9 cellular contexts compared by ENCODE assay signal in the genomic region with DNA sequence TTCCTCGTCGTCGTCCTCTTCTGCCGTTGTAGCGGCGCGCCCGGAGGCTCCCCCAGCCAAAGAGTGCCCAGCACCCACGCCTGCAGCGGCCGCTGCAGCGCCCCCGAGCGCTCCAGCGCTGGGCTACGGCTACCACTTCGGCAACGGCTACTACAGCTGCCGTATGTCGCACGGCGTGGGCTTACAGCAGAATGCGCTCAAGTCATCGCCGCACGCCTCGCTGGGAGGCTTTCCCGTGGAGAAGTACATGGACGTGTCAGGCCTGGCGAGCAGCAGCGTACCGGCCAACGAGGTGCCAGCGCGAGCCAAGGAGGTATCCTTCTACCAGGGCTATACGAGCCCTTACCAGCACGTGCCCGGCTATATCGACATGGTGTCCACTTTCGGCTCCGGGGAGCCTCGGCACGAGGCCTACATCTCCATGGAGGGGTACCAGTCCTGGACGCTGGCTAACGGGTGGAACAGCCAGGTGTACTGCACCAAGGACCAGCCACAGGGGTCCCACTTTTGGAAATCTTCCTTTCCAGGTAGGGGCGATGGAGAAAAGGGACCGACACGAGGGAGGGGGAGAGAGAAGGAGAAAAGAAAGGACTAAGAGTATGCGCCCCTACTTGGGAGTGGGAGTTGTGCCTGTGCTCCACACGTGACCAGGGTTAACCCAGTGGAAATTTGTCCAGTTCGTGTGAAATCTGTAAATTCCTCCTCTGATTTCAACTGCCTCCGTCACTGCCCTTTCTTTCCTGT. TPM values are rescaled to one million over a fixed set of nuclear protein-coding genes. Genes with fewer than 3 reads are reported as not detected.
DNase-seq lines count a peak whose midpoint lies in the region; ATAC-seq and TF ChIP-seq lines count a peak whose summit lies in the region.
"Had no signal": no experiment of that assay in that cellular context is flagged by ENCODE, and none has a peak within 500 bp of the region (broad histone marks: within the 10 kb centered on the region; RNA-seq: fewer than 3 reads in every experiment).

No MANE protein-coding gene starts in this region.

- H3K4me2 ChIP-seq in mesenchymal stem cell (ENCODE audit: low read length, poor library complexity, severe bottlenecking), result peak overlapping the region; percentile 53

- H4K8ac ChIP-seq in mesenchymal stem cell (ENCODE audit: low read length), result no peak overlapping the region

- no peak overlapping the region for H2AFZ ChIP-seq in mesenchymal stem cell (ENCODE audit: low read depth, low read length)

- H3K4me1 ChIP-seq in mesenchymal stem cell (ENCODE audit: control insufficient read depth, insufficient read depth, low read depth, low read length), result peaks cover 12% of the 10 kb centered on the region

- H3K27ac ChIP-seq in mesenchymal stem cell (ENCODE audit: low read length, poor library complexity, severe bottlenecking), result no peak overlapping the region

- H2BK120ac ChIP-seq in mesenchymal stem cell (ENCODE audit: low read depth, low read length), result no peak overlapping the region

- peak; percentile 33 for DNase-seq in ACHN
- DNase-seq in Daoy (ENCODE audit: low read depth), result peak; percentile 67
- DNase-seq in mesenchymal stem cell, result no peak
- no peak for DNase-seq in iPS-NIHi7 (ENCODE audit: extremely low spot score)
- DNase-seq in cerebellar nuclear complex (lab: John Stamatoyannopoulos, UW), result no peak
- DNase-seq in NCI-H1105 treated with DMSO at 0.1 percent for 48 hours (lab: John Stamatoyannopoulos, UW), result no peak

- H3K4ac ChIP-seq in mesenchymal stem cell (ENCODE audit: low read depth in 1 of 2, low read length in 2 of 2), result no peak overlapping the region

- H3K14ac ChIP-seq in mesenchymal stem cell (ENCODE audit: low read length in 2 of 2), result no peak overlapping the region

- ATAC-seq in SK-N-SH treated with all-trans-retinoic acid at 6 μM for 48 hours (peak; percentile 33), HG03280 (IDR thresholded peaks at IDR 0.05; ENCODE audit: unreplicated experiment) (no peak)

- in situ Hi-C loops in ACHN (cut with HindIII; ENCODE audit: low pct_ligation_motif_present, low pct_unique_long_range_greater_than_20kb, low sequenced_read_pairs), result no loop called here

- H3K36me3 ChIP-seq in mesenchymal stem cell (ENCODE audit: control insufficient read depth in 1 of 2, insufficient read depth in 2 of 2, low read depth in 1 of 2, low read length in 2 of 2), result no peaks in the 10 kb centered on the region

- H4K91ac ChIP-seq in mesenchymal stem cell (ENCODE audit: low read length), result no peak overlapping the region

- no peak overlapping the region for H3K18ac ChIP-seq in mesenchymal stem cell (ENCODE audit: low read depth in 1 of 2, low read length in 2 of 2)

- H3K79me1 ChIP-seq in mesenchymal stem cell (replicated peaks; ENCODE audit: low read length, poor library complexity, severe bottlenecking), result no peaks in the 10 kb centered on the region

- peaks cover 3% of the 10 kb centered on the region for H3K9me3 ChIP-seq in mesenchymal stem cell (ENCODE audit: control insufficient read depth, low read length)

- no peak overlapping the region for H2BK15ac ChIP-seq in mesenchymal stem cell (ENCODE audit: low read depth, poor library complexity, severe bottlenecking)

- H3K27me3 ChIP-seq in mesenchymal stem cell (ENCODE audit: control insufficient read depth in 1 of 2, insufficient read depth in 1 of 2, low read length in 2 of 2), result peaks cover 89 to 96% of the 10 kb centered on the region in 2 experiments

- no peak overlapping the region for H3K9ac ChIP-seq in mesenchymal stem cell (ENCODE audit: low read length)

- H2AK5ac ChIP-seq in mesenchymal stem cell (ENCODE audit: low read length, severe bottlenecking), result no peak overlapping the region

- 4% methylated on average over 52 of the region's 52 CpGs for WGBS in mesenchymal stem cell

- H3K4me3 ChIP-seq in mesenchymal stem cell (ENCODE audit: insufficient read depth in 1 of 2, low read depth in 1 of 2, low read length in 2 of 2), result peak overlapping the region; percentile 5 to 68

- peak overlapping the region in 1 of 2 experiments; percentile 60 for H3K23ac ChIP-seq in mesenchymal stem cell (ENCODE audit: low read length in 2 of 2)

- H2BK12ac ChIP-seq in mesenchymal stem cell (ENCODE audit: low read length in 2 of 2), result no peak overlapping the region

- H2BK5ac ChIP-seq in mesenchymal stem cell (ENCODE audit: low read depth, low read length, poor library complexity, severe bottlenecking), result no peak overlapping the region

TF ChIP-seq in SK-N-SH treated with all-trans-retinoic acid at 6 μM for 48 hours, 23 proteins besides CTCF, POLR2A, EP300 and RAD21:
- TF ChIP-seq GLIS3 (CRISPR knock-in tag; IDR thresholded peaks at IDR 0.05), result no peak
- TF ChIP-seq TCF4 (CRISPR knock-in tag; IDR thresholded peaks at IDR 0.05; ENCODE audit: borderline replicate concordance), result no peak
- no peak for TF ChIP-seq ARNTL (CRISPR knock-in tag; IDR thresholded peaks at IDR 0.05; ENCODE audit: borderline replicate concordance, low read depth)
- TF ChIP-seq, protein P1, sequence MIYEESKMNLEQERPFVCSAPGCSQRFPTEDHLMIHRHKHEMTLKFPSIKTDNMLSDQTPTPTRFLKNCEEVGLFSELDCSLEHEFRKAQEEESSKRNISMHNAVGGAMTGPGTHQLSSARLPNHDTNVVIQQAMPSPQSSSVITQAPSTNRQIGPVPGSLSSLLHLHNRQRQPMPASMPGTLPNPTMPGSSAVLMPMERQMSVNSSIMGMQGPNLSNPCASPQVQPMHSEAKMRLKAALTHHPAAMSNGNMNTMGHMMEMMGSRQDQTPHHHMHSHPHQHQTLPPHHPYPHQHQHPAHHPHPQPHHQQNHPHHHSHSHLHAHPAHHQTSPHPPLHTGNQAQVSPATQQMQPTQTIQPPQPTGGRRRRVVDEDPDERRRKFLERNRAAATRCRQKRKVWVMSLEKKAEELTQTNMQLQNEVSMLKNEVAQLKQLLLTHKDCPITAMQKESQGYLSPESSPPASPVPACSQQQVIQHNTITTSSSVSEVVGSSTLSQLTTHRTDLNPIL (CRISPR knock-in tag; IDR thresholded peaks at IDR 0.05; ENCODE audit: low read depth), result no peak
- no peak for TF ChIP-seq CSDC2 (CRISPR knock-in tag; IDR thresholded peaks at IDR 0.05)
- TF ChIP-seq, protein P2, sequence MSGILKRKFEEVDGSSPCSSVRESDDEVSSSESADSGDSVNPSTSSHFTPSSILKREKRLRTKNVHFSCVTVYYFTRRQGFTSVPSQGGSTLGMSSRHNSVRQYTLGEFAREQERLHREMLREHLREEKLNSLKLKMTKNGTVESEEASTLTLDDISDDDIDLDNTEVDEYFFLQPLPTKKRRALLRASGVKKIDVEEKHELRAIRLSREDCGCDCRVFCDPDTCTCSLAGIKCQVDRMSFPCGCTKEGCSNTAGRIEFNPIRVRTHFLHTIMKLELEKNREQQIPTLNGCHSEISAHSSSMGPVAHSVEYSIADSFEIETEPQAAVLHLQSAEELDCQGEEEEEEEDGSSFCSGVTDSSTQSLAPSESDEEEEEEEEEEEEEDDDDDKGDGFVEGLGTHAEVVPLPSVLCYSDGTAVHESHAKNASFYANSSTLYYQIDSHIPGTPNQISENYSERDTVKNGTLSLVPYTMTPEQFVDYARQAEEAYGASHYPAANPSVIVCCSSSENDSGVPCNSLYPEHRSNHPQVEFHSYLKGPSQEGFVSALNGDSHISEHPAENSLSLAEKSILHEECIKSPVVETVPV (CRISPR knock-in tag; IDR thresholded peaks at IDR 0.05), result no peak
- TF ChIP-seq ZC3H10 (CRISPR knock-in tag; IDR thresholded peaks at IDR 0.05), result no peak
- TF ChIP-seq SNAI2 (CRISPR knock-in tag; IDR thresholded peaks at IDR 0.05), result no peak
- no peak for TF ChIP-seq ZFP3 (CRISPR knock-in tag; IDR thresholded peaks at IDR 0.05)
- no peak for TF ChIP-seq BACH2 (CRISPR knock-in tag; IDR thresholded peaks at IDR 0.05; ENCODE audit: borderline replicate concordance)
- no peak for TF ChIP-seq ISL1 (CRISPR knock-in tag; IDR thresholded peaks at IDR 0.05)
- TF ChIP-seq OSR1 (CRISPR knock-in tag; IDR thresholded peaks at IDR 0.05), result no peak
- TF ChIP-seq, protein P3, sequence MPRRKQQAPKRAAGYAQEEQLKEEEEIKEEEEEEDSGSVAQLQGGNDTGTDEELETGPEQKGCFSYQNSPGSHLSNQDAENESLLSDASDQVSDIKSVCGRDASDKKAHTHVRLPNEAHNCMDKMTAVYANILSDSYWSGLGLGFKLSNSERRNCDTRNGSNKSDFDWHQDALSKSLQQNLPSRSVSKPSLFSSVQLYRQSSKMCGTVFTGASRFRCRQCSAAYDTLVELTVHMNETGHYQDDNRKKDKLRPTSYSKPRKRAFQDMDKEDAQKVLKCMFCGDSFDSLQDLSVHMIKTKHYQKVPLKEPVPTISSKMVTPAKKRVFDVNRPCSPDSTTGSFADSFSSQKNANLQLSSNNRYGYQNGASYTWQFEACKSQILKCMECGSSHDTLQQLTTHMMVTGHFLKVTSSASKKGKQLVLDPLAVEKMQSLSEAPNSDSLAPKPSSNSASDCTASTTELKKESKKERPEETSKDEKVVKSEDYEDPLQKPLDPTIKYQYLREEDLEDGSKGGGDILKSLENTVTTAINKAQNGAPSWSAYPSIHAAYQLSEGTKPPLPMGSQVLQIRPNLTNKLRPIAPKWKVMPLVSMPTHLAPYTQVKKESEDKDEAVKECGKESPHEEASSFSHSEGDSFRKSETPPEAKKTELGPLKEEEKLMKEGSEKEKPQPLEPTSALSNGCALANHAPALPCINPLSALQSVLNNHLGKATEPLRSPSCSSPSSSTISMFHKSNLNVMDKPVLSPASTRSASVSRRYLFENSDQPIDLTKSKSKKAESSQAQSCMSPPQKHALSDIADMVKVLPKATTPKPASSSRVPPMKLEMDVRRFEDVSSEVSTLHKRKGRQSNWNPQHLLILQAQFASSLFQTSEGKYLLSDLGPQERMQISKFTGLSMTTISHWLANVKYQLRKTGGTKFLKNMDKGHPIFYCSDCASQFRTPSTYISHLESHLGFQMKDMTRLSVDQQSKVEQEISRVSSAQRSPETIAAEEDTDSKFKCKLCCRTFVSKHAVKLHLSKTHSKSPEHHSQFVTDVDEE (CRISPR knock-in tag; IDR thresholded peaks at IDR 0.05), result no peak
- TF ChIP-seq ZNF8 (CRISPR knock-in tag; IDR thresholded peaks at IDR 0.05), result no peak

RNA-seq across cellular contexts. Expression of a gene that starts 0.8 kb away (rescaled TPM):
- total RNA-seq in Daoy (2014; rRNA removed; shearing (Covaris generic)), result 20.7 and 21.5 TPM in 2 replicates
- not detected for polyA plus RNA-seq in mesenchymal stem cell (2013, experiment 1 of 2)
- not detected for polyA plus RNA-seq in mesenchymal stem cell (2013, experiment 2 of 2)
- total RNA-seq: dermis microvascular lymphatic vessel endothelial cell had no signal

RNA-seq across cellular contexts. Expression of a gene that starts 6.3 kb away (rescaled TPM):
- 0.46 TPM in 1 of 2 replicates, not detected in the other for total RNA-seq in Daoy (2014; rRNA removed; shearing (Covaris generic))
- not detected for polyA plus RNA-seq in mesenchymal stem cell (2013, experiment 1 of 2)
- not detected for polyA plus RNA-seq in mesenchymal stem cell (2013, experiment 2 of 2)
- total RNA-seq: dermis microvascular lymphatic vessel endothelial cell had no signal

RNA-seq across cellular contexts. Expression of a gene that starts 9.6 kb away (rescaled TPM):
- total RNA-seq in Daoy (2014; rRNA removed; shearing (Covaris generic)), result not detected in 2 replicates
- polyA plus RNA-seq in mesenchymal stem cell (2013, experiment 1 of 2), result not detected
- not detected for polyA plus RNA-seq in mesenchymal stem cell (2013, experiment 2 of 2)
- total RNA-seq: dermis microvascular lymphatic vessel endothelial cell had no signal

RNA-seq across cellular contexts. Expression of a gene that starts 13.8 kb away (rescaled TPM):
- total RNA-seq in Daoy (2014; rRNA removed; shearing (Covaris generic)), result 13.4 and 14.0 TPM in 2 replicates
- not detected for polyA plus RNA-seq in mesenchymal stem cell (2013, experiment 1 of 2)
- not detected for polyA plus RNA-seq in mesenchymal stem cell (2013, experiment 2 of 2)
- total RNA-seq: dermis microvascular lymphatic vessel endothelial cell had no signal

RNA-seq across cellular contexts. Expression of a gene that starts 23.3 kb away (rescaled TPM):
- 14.8 and 18.6 TPM in 2 replicates for total RNA-seq in Daoy (2014; rRNA removed; shearing (Covaris generic))
- not detected for polyA plus RNA-seq in mesenchymal stem cell (2013, experiment 1 of 2)
- polyA plus RNA-seq in mesenchymal stem cell (2013, experiment 2 of 2), result not detected

Comparison
In these comparisons a context has a peak if more than half of its experiments do, and no peak if none do; other contexts are left out.
1. DNase-seq: peak in ACHN (single experiment) and Daoy (single experiment); none in mesenchymal stem cell (single experiment), iPS-NIHi7 (single experiment), cerebellar nuclear complex (0 of 2) and NCI-H1105 treated with DMSO at 0.1 percent for 48 hours (single experiment).